ENCODE assay signal across 1 cellular context in the genomic region with DNA sequence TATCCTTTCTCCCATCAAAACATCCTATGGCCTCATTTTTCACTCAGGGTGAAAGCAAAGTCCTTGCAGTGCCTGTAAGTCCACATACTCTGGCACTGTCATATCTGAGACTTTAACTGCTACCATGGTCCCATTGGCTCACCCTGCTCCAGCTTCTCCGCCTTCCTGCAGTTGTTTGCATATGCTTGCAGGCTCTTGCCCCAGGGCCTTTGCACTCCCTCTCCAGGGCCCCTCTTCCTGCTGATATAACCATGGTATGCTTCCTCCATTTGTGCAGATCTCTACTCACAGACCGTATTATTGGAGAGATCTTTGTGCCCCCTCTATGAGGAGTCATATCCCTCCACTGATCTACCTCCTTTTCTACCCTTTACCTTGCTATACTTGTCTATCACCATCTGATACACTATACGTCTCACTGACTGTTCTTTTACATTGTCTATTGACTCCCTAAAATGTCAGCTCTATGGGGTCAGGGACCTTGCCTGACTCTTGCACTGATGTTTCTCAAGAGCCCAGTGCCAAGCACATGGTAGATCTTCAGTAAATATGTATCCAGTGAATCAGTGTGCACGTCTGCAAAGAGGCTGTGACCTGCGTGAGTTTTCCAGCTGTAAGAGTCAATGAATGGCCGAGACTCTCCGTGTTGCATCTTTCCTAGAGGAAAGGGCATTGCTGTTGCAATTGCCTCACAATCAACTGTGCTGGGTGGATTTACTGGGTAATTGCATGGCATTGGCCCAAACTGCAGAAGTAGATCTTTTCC.
TF ChIP-seq lines count a peak whose summit lies in the region.

No MANE protein-coding gene starts in this region.

TF ChIP-seq in HepG2, 621 proteins besides CTCF, POLR2A, EP300 and RAD21 (continued from another document):
- TF ChIP-seq BCL3 (CRISPR knock-in tag; IDR thresholded peaks at IDR 0.05) (peak; percentile 56; the same call in 1 of the 2 replicates), STAT6 (CRISPR knock-in tag; IDR thresholded peaks at IDR 0.05; ENCODE audit: borderline replicate concordance) (0 out of 2 replicates have a peak, but pooled peaks have one; percentile 47), MAFF (IDR thresholded peaks at IDR 0.05; ENCODE audit: low read depth, low read length) (peak; percentile 6; the same call in 1 of the 2 replicates), DR1 (CRISPR knock-in tag; IDR thresholded peaks at IDR 0.05) (no peak), IRX3 (CRISPR knock-in tag; IDR thresholded peaks at IDR 0.05; ENCODE audit: borderline replicate concordance, low read depth) (no peak), ZBTB21 (CRISPR knock-in tag; IDR thresholded peaks at IDR 0.05) (peak; percentile 55), ZNF563 (CRISPR knock-in tag; IDR thresholded peaks at IDR 0.05) (peak; percentile 39; the same call in 1 of the 2 replicates), ELK4 (CRISPR knock-in tag; IDR thresholded peaks at IDR 0.05; ENCODE audit: borderline replicate concordance) (no peak), ZFX (CRISPR knock-in tag; IDR thresholded peaks at IDR 0.05; ENCODE audit: low read depth) (peak; percentile 35), ZNF207 (IDR thresholded peaks at IDR 0.05; ENCODE audit: borderline replicate concordance) (no peak), SALL1 (CRISPR knock-in tag; IDR thresholded peaks at IDR 0.05) (peak; percentile 92), KDM2A (CRISPR knock-in tag; IDR thresholded peaks at IDR 0.05; ENCODE audit: borderline replicate concordance, low read depth) (no peak), CBX2 (IDR thresholded peaks at IDR 0.05; ENCODE audit: low read depth, low read length) (no peak), CBX2 (CRISPR knock-in tag; IDR thresholded peaks at IDR 0.05; ENCODE audit: low read depth) (no peak), BHLHE40 (IDR thresholded peaks at IDR 0.05; ENCODE audit: low read length) (peak; percentile 79), AGO2 (optimal IDR thresholded peaks at IDR 0.05; ENCODE audit: low read depth, low read length) (no peak), PHF5A (CRISPR knock-in tag; IDR thresholded peaks at IDR 0.05; ENCODE audit: low read depth, unreplicated experiment) (no peak), ZBTB33 (CRISPR knock-in tag; IDR thresholded peaks at IDR 0.05) (peak; percentile 65), ZNF564 (CRISPR knock-in tag; IDR thresholded peaks at IDR 0.05) (no peak), ZNF674 (CRISPR knock-in tag; IDR thresholded peaks at IDR 0.05; ENCODE audit: low read depth) (no peak), SKIL (CRISPR knock-in tag; IDR thresholded peaks at IDR 0.05; ENCODE audit: borderline replicate concordance) (peak; percentile 85)
- TF ChIP-seq, protein P1, sequence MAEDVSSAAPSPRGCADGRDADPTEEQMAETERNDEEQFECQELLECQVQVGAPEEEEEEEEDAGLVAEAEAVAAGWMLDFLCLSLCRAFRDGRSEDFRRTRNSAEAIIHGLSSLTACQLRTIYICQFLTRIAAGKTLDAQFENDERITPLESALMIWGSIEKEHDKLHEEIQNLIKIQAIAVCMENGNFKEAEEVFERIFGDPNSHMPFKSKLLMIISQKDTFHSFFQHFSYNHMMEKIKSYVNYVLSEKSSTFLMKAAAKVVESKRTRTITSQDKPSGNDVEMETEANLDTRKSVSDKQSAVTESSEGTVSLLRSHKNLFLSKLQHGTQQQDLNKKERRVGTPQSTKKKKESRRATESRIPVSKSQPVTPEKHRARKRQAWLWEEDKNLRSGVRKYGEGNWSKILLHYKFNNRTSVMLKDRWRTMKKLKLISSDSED (CRISPR knock-in tag; IDR thresholded peaks at IDR 0.05): no peak
